ENCODE assay signal across 39 cellular contexts in genomic region chr7:4399121-4399520, GRCh38.
"Had no signal": no experiment of that assay in that cellular context is flagged by ENCODE, and none has a peak within 500 bp of the region (broad histone marks: within the 10 kb centered on the region; RNA-seq: fewer than 3 reads in every experiment).

No MANE protein-coding gene starts in this region.

- H3K4me1 ChIP-seq: adrenal gland, body of pancreas, breast epithelium had no signal

- H3K36me3 ChIP-seq: adrenal gland, brain microvascular endothelial cell, breast epithelium, cardiac muscle cell had no signal

- H3K27ac Mint-ChIP-seq: activated B cell treated with CpG ODN at 0.5 μM for 24 hours; activated CD4-positive, alpha-beta memory T cell treated with anti-CD3 and anti-CD28 coated beads for 36 hours; activated CD4-positive, alpha-beta T cell treated with anti-CD3 and anti-CD28 coated beads, Interleukin-2, amount 10 ng/mL, durations not matched to agents 24 days and 14 days; activated CD8-positive, alpha-beta T cell treated with anti-CD3 and anti-CD28 coated beads for 36 hours; activated naive CD4-positive, alpha-beta T cell treated with anti-CD3 and anti-CD28 coated beads for 36 hours; activated naive CD4-positive, alpha-beta T cell treated with anti-CD3 and anti-CD28 coated beads, Interleukin-2, amount 50 U/mL, for 72 hours; activated naive CD8-positive, alpha-beta T cell treated with anti-CD3 and anti-CD28 coated beads for 36 hours; activated T-cell treated with anti-CD3 and anti-CD28 coated beads, Interleukin-2, amount 50 U/mL, for 72 hours; activated T-helper 1 cell treated with anti-CD3 and anti-CD28 coated beads, Interleukin-12 subunit alpha, Interleukin-12 subunit beta, Interleukin-2, Interleukin-4 antibody, amounts not matched to agents 30 ng/mL and 10 ng/mL and 1 ng/mL, durations not matched to agents 14 hours and 24 hours and 36 hours; activated T-helper 17 cell treated with anti-CD3 and anti-CD28 coated beads, Interleukin-2, amount 50 U/mL, for 72 hours; T-helper 1 cell treated with Interleukin-12 subunit alpha and Interleukin-12 subunit beta and Interleukin-4 antibody, amounts not matched to agents 30 μg/mL and 1 μg/mL, for 36 hours; T-helper 2 cell treated with Interferon-gamma antibody and Interleukin-4, amounts not matched to agents 5 μg/mL and 100 μg/mL, for 36 hours had no signal

- H3K4me3 ChIP-seq: adrenal gland, body of pancreas, breast epithelium, cardiac muscle cell had no signal

- ATAC-seq: activated CD8-positive, alpha-beta T cell treated with anti-CD3 and anti-CD28 coated beads for 36 hours; activated naive CD4-positive, alpha-beta T cell treated with anti-CD3 and anti-CD28 coated beads, Interleukin-2, amount 50 U/mL, for 72 hours; activated T-cell treated with anti-CD3 and anti-CD28 coated beads, Interleukin-2, amount 50 U/mL, for 4 hours; activated T-cell treated with anti-CD3 and anti-CD28 coated beads, Interleukin-2, amount 50 U/mL, for 72 hours; activated T-helper 17 cell treated with anti-CD3 and anti-CD28 coated beads, Interleukin-2, amount 50 U/mL, for 72 hours; body of pancreas had no signal

- H3K27me3 ChIP-seq: adrenal gland, body of pancreas, brain microvascular endothelial cell, breast epithelium, cardiac muscle cell had no signal

- H3K27ac ChIP-seq: adrenal gland, body of pancreas, brain microvascular endothelial cell, breast epithelium, cardiac muscle cell, VCaP had no signal

- H3K9me3 ChIP-seq: body of pancreas had no signal

- H3K4me1 Mint-ChIP-seq: activated B cell treated with CpG ODN at 0.5 μM for 24 hours; activated CD4-positive, alpha-beta T cell treated with anti-CD3 and anti-CD28 coated beads, Interleukin-2, amount 10 ng/mL, durations not matched to agents 24 days and 14 days; activated naive CD8-positive, alpha-beta T cell treated with anti-CD3 and anti-CD28 coated beads for 36 hours; activated T-helper 17 cell treated with anti-CD3 and anti-CD28 coated beads, Interleukin-2, amount 50 U/mL, for 72 hours; central memory CD8-positive, alpha-beta T cell had no signal

- H3K4me3 Mint-ChIP-seq: activated B cell treated with CpG ODN at 0.5 μM for 24 hours; activated CD4-positive, alpha-beta memory T cell treated with anti-CD3 and anti-CD28 coated beads for 36 hours; activated CD4-positive, alpha-beta T cell treated with anti-CD3 and anti-CD28 coated beads, Interleukin-2, amount 10 ng/mL, durations not matched to agents 24 days and 14 days; activated CD8-positive, alpha-beta T cell treated with anti-CD3 and anti-CD28 coated beads for 36 hours; activated naive CD4-positive, alpha-beta T cell treated with anti-CD3 and anti-CD28 coated beads for 36 hours; activated naive CD8-positive, alpha-beta T cell treated with anti-CD3 and anti-CD28 coated beads for 36 hours; activated T-cell treated with anti-CD3 and anti-CD28 coated beads, Interleukin-2, amount 50 U/mL, for 4 hours; activated T-cell treated with anti-CD3 and anti-CD28 coated beads, Interleukin-2, amount 50 U/mL, for 72 hours; activated T-helper 1 cell treated with anti-CD3 and anti-CD28 coated beads, Interleukin-12 subunit alpha, Interleukin-12 subunit beta, Interleukin-2, Interleukin-4 antibody, amounts not matched to agents 30 ng/mL and 10 ng/mL and 1 ng/mL, durations not matched to agents 14 hours and 24 hours and 36 hours; activated T-helper 17 cell treated with anti-CD3 and anti-CD28 coated beads, Interleukin-2, amount 50 U/mL, for 72 hours; central memory CD8-positive, alpha-beta T cell; T-helper 1 cell treated with Interleukin-12 subunit alpha and Interleukin-12 subunit beta and Interleukin-4 antibody, amounts not matched to agents 30 μg/mL and 1 μg/mL, for 36 hours; T-helper 2 cell treated with Interferon-gamma antibody and Interleukin-4, amounts not matched to agents 5 μg/mL and 100 μg/mL, for 36 hours had no signal

- FAIRE-seq: astrocyte, TTC549 had no signal

- H3K36me3 Mint-ChIP-seq: activated CD4-positive, alpha-beta memory T cell treated with anti-CD3 and anti-CD28 coated beads for 36 hours; activated naive CD8-positive, alpha-beta T cell treated with anti-CD3 and anti-CD28 coated beads for 36 hours had no signal

- H3K27me3 Mint-ChIP-seq: activated B cell treated with CpG ODN at 0.5 μM for 24 hours; activated CD4-positive, alpha-beta T cell treated with anti-CD3 and anti-CD28 coated beads, Interleukin-2, amount 10 ng/mL, durations not matched to agents 24 days and 14 days had no signal

- DNase-seq: activated B cell treated with CpG ODN at 0.5 μM for 24 hours; activated CD4-positive, alpha-beta memory T cell treated with anti-CD3 and anti-CD28 coated beads for 36 hours; activated CD4-positive, alpha-beta T cell treated with anti-CD3 and anti-CD28 coated beads for 4 hours; activated CD4-positive, alpha-beta T cell treated with anti-CD3 and anti-CD28 coated beads, Interleukin-2, amount 10 ng/mL, durations not matched to agents 24 days and 14 days; activated CD4-positive, alpha-beta T cell treated with anti-CD3 and anti-CD28 coated beads, Interleukin-2, amount 50 U/mL, for 1 hour; activated CD4-positive, alpha-beta T cell treated with anti-CD3 and anti-CD28 coated beads, Interleukin-2, amount 50 U/mL, for 4 hours; activated CD4-positive, CD25-positive, alpha-beta regulatory T cell treated with anti-CD3 and anti-CD28 coated beads, Interleukin-2, amount 50 U/mL, for 72 hours; activated CD8-positive, alpha-beta memory T cell treated with anti-CD3 and anti-CD28 coated beads, Interleukin-2, amount 50 U/mL, for 4 hours; activated CD8-positive, alpha-beta T cell treated with anti-CD3 and anti-CD28 coated beads for 36 hours; activated effector memory CD4-positive, alpha-beta T cell treated with anti-CD3 and anti-CD28 coated beads, Interleukin-2, amount 50 U/mL, for 16 hours; activated gamma-delta T cell treated with Interleukin-2 at 50 U/mL for 16 hours; activated naive CD4-positive, alpha-beta T cell; activated naive CD4-positive, alpha-beta T cell treated with anti-CD3 and anti-CD28 coated beads for 36 hours; activated naive CD4-positive, alpha-beta T cell treated with anti-CD3 and anti-CD28 coated beads, Interleukin-2, amount 50 U/mL, for 16 hours; activated naive CD8-positive, alpha-beta T cell treated with anti-CD3 and anti-CD28 coated beads for 36 hours; activated T-cell treated with anti-CD3 and anti-CD28 coated beads for 4 hours; activated T-cell treated with anti-CD3 and anti-CD28 coated beads, Interleukin-2, amount 50 U/mL, for 1 hour; activated T-cell treated with anti-CD3 and anti-CD28 coated beads, Interleukin-2, amount 50 U/mL, for 4 hours; activated T-cell treated with anti-CD3 and anti-CD28 coated beads, Interleukin-2, amount 50 U/mL, for 72 hours; adrenal gland; amniotic stem cell; aorta; body of pancreas; brain microvascular endothelial cell; cerebellar nuclear complex; T-helper 1 cell; T-helper 2 cell; T-helper 9 cell had no signal
